23 cellular contexts compared by ENCODE assay signal in genomic region chr2:198287706-198288105, GRCh38.
"Had no signal": no experiment of that assay in that cellular context is flagged by ENCODE, and none has a peak within 500 bp of the region (broad histone marks: within the 10 kb centered on the region; RNA-seq: fewer than 3 reads in every experiment).

No MANE protein-coding gene starts in this region.

- H3K9me3 Mint-ChIP-seq: activated CD4-positive, alpha-beta T cell treated with anti-CD3 and anti-CD28 coated beads, Interleukin-2, amount 10 ng/mL, durations not matched to agents 7 days and 5 days; activated naive CD4-positive, alpha-beta T cell treated with anti-CD3 and anti-CD28 coated beads, Interleukin-2, amount 50 U/mL, for 72 hours; naive thymus-derived CD8-positive, alpha-beta T cell; neural progenitor cell; T-helper 2 cell treated with Interferon-gamma antibody and Interleukin-4, amounts not matched to agents 5 μg/mL and 100 μg/mL, for 36 hours had no signal

- H3K36me3 Mint-ChIP-seq: activated naive CD4-positive, alpha-beta T cell treated with anti-CD3 and anti-CD28 coated beads, Interleukin-2, amount 50 U/mL, for 72 hours; naive thymus-derived CD8-positive, alpha-beta T cell; neural progenitor cell had no signal

- H3K4me3 ChIP-seq: breast epithelium, coronary artery, esophagus muscularis mucosa, heart left ventricle, lower lobe of right lung, neural progenitor cell, sigmoid colon, spleen, testis, uterus had no signal

- H3K27ac Mint-ChIP-seq: activated CD4-positive, alpha-beta T cell treated with anti-CD3 and anti-CD28 coated beads, Interleukin-2, amount 10 ng/mL, durations not matched to agents 7 days and 5 days; activated naive CD4-positive, alpha-beta T cell treated with anti-CD3 and anti-CD28 coated beads, Interleukin-2, amount 50 U/mL, for 72 hours; naive thymus-derived CD8-positive, alpha-beta T cell; neural progenitor cell; T-helper 2 cell treated with Interferon-gamma antibody and Interleukin-4, amounts not matched to agents 5 μg/mL and 100 μg/mL, for 36 hours had no signal

- H3K9ac ChIP-seq: neural progenitor cell had no signal

- H3K9me3 ChIP-seq: breast epithelium, esophagus muscularis mucosa, heart left ventricle, lower lobe of right lung, sigmoid colon, spleen, testis, uterus had no signal

- H3K4me1 ChIP-seq: breast epithelium, esophagus muscularis mucosa, heart left ventricle, lower lobe of right lung, neural progenitor cell, sigmoid colon, spleen, testis, uterus had no signal

- H3K4me3 Mint-ChIP-seq: activated CD4-positive, alpha-beta T cell treated with anti-CD3 and anti-CD28 coated beads, Interleukin-2, amount 10 ng/mL, durations not matched to agents 7 days and 5 days; naive thymus-derived CD8-positive, alpha-beta T cell; neural progenitor cell; T-helper 2 cell treated with Interferon-gamma antibody and Interleukin-4, amounts not matched to agents 5 μg/mL and 100 μg/mL, for 36 hours had no signal

- H3K27me3 ChIP-seq: breast epithelium, esophagus muscularis mucosa, neural progenitor cell, sigmoid colon, testis, uterus had no signal

- H3K27ac ChIP-seq: breast epithelium, coronary artery, esophagus muscularis mucosa, heart left ventricle, lower lobe of right lung, neural progenitor cell, sigmoid colon, spleen, testis, uterus, WERI-Rb-1 had no signal

- H2AFZ ChIP-seq: neural progenitor cell had no signal

- DNase-seq: activated CD4-positive, alpha-beta T cell treated with anti-CD3 and anti-CD28 coated beads, Interleukin-2, amount 10 ng/mL, durations not matched to agents 7 days and 5 days; activated CD4-positive, CD25-positive, alpha-beta regulatory T cell treated with anti-CD3 and anti-CD28 coated beads, Interleukin-2, amount 50 U/mL, for 72 hours; activated gamma-delta T cell treated with Interleukin-2 at 50 U/mL for 16 hours; activated T-cell treated with anti-CD3 and anti-CD28 coated beads, Interleukin-2, amount 50 U/mL, for 1 hour; aorta; heart left ventricle; lower lobe of right lung; naive thymus-derived CD8-positive, alpha-beta T cell; posterior cingulate gyrus; sigmoid colon; spleen; stimulated activated CD4-positive, alpha-beta T cell treated with anti-CD3 and anti-CD28 coated beads, Interleukin-4, amount 100 ng/mL, for 1 hour; stimulated activated naive CD4-positive, alpha-beta T cell; testis; trophoblast cell; uterus; WERI-Rb-1 had no signal

- H3K36me3 ChIP-seq: breast epithelium, esophagus muscularis mucosa, heart left ventricle, lower lobe of right lung, neural progenitor cell, sigmoid colon, spleen, uterus, WERI-Rb-1 had no signal

- H3K4me2 ChIP-seq: neural progenitor cell had no signal

- H3K4me1 Mint-ChIP-seq: activated CD4-positive, alpha-beta T cell treated with anti-CD3 and anti-CD28 coated beads, Interleukin-2, amount 10 ng/mL, durations not matched to agents 7 days and 5 days; neural progenitor cell had no signal
